2 cellular contexts compared by ENCODE assay signal in the genomic region with DNA sequence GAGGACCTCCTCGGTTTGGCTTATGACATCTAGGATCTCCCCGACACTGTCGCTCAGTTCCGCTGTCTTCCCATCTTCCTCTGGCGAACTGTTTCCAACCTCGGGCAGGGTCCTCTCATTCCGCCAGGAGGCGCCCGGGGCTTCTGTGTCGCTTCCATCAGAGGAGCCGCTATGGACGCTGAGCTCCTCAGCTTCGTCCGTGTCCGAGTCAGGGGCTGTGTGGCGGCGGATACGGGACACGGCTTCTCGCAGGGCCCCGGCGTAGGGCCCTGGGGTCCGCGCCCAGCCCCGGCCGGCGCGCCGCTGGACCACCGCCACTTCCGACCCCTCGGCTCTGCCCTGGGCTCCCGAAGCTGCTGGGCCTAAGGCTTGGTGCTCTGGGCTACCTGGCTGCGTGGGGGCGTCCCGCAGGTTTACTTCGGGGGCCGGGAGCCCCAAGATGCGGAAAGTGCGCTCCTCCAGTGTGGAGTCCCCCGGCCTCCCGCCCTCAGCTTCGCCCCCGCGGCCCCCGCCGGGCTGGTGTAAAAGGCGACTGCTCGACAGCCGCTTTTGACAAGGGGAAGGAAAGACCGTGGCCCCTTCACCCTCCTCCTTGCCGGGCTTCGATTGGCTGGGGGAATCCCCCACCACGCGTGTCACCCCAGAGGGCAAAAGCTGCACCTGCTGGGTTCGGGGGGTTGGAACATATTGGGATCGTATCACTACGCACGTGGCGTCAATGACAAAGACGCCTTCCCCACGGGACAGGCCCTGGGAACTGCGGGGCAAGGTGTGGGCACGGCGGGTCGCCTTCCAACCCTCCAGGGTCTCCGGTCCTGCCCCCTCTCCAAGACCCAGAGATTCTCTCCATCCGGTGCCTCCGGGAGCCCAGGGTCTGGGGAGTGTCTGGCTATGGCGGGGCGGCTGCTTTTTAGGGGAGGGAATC.
A peak's percentile ranks its signal among the peaks of the same experiment; 100 is the strongest.
TF ChIP-seq lines count a peak whose summit lies in the region.

No MANE protein-coding gene starts in this region.

TF ChIP-seq in GM23338, 12 proteins besides CTCF, POLR2A, EP300 and RAD21:
- TF ChIP-seq POLR2AphosphoS5 (IDR thresholded peaks at IDR 0.05; ENCODE audit: low read depth) (no peak), ZNF114 (CRISPR knock-in tag; IDR thresholded peaks at IDR 0.05) (no peak), EZH2 (IDR thresholded peaks at IDR 0.05; ENCODE audit: low read depth, unreplicated experiment) (peak; percentile 87), EZH2phosphoT487 (IDR thresholded peaks at IDR 0.05; ENCODE audit: unreplicated experiment) (no peak)

TF ChIP-seq in neural cell, 6 proteins besides CTCF, POLR2A, EP300 and RAD21:
- TF ChIP-seq TAF1 (IDR thresholded peaks at IDR 0.05; ENCODE audit: low read depth) (no peak), POLR2AphosphoS5 (IDR thresholded peaks at IDR 0.05) (no peak), MXI1 (conservative IDR thresholded peaks at IDR 0.05; ENCODE audit: poor library complexity, severe bottlenecking) (no peak), SMC3 (conservative IDR thresholded peaks at IDR 0.05; ENCODE audit: poor library complexity) (peak; percentile 77), EZH2 (IDR thresholded peaks at IDR 0.05; ENCODE audit: borderline replicate concordance, insufficient read depth, low read length, poor library complexity, severe bottlenecking) (peak; percentile 33)
- TF ChIP-seq, protein P1, sequence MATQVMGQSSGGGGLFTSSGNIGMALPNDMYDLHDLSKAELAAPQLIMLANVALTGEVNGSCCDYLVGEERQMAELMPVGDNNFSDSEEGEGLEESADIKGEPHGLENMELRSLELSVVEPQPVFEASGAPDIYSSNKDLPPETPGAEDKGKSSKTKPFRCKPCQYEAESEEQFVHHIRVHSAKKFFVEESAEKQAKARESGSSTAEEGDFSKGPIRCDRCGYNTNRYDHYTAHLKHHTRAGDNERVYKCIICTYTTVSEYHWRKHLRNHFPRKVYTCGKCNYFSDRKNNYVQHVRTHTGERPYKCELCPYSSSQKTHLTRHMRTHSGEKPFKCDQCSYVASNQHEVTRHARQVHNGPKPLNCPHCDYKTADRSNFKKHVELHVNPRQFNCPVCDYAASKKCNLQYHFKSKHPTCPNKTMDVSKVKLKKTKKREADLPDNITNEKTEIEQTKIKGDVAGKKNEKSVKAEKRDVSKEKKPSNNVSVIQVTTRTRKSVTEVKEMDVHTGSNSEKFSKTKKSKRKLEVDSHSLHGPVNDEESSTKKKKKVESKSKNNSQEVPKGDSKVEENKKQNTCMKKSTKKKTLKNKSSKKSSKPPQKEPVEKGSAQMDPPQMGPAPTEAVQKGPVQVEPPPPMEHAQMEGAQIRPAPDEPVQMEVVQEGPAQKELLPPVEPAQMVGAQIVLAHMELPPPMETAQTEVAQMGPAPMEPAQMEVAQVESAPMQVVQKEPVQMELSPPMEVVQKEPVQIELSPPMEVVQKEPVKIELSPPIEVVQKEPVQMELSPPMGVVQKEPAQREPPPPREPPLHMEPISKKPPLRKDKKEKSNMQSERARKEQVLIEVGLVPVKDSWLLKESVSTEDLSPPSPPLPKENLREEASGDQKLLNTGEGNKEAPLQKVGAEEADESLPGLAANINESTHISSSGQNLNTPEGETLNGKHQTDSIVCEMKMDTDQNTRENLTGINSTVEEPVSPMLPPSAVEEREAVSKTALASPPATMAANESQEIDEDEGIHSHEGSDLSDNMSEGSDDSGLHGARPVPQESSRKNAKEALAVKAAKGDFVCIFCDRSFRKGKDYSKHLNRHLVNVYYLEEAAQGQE (IDR thresholded peaks at IDR 0.05; ENCODE audit: borderline replicate concordance): no peak
